26 cellular contexts compared by ENCODE assay signal in the genomic region with DNA sequence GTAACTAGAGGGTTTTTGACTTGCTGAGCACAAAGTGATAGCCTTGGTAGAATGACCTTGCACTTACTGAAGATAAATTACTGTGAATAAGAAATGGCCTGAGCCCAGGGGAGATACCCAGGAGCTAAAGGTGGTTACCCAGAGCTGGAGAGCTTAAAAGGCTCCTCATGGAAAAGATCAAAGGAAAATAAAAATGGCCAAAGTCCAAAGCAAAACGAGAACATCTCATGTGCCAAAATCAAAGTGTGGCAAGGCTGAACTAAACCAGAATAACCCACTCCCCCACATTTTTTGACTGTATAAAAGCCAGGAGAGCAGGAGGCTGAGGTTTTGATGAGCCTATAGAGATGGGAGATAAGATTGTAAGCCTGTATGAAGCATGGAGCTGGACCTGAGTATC.
"Had no signal": no experiment of that assay in that cellular context is flagged by ENCODE, and none has a peak within 500 bp of the region (broad histone marks: within the 10 kb centered on the region; RNA-seq: fewer than 3 reads in every experiment).

No MANE protein-coding gene starts in this region.

- H3K27me3 Mint-ChIP-seq: memory B cell; naive B cell; natural killer cell treated with Interleukin-12 subunit alpha and Interleukin-12 subunit beta and Interleukin-15 and Interleukin-18, amount 100 ng/mL, for 72 hours; stimulated activated memory B cell treated with anti-CD40 and anti-IgM and Interleukin-4, amounts not matched to agents 10 μg/mL and 1 μg/mL and 100 μg/mL, for 72 hours; type B pancreatic cell had no signal

- H3K27ac Mint-ChIP-seq: immature natural killer cell; memory B cell; naive B cell; natural killer cell treated with Interleukin-12 subunit alpha and Interleukin-12 subunit beta and Interleukin-15 and Interleukin-18, amount 100 ng/mL, for 72 hours; stimulated activated memory B cell treated with anti-CD40 and anti-IgM and Interleukin-4, amounts not matched to agents 10 μg/mL and 1 μg/mL and 100 μg/mL, for 72 hours; type B pancreatic cell had no signal

- H3K36me3 Mint-ChIP-seq: memory B cell; natural killer cell treated with Interleukin-12 subunit alpha and Interleukin-12 subunit beta and Interleukin-15 and Interleukin-18, amount 100 ng/mL, for 72 hours had no signal

- H3K4me3 Mint-ChIP-seq: immature natural killer cell; memory B cell; naive B cell; natural killer cell treated with Interleukin-12 subunit alpha and Interleukin-12 subunit beta and Interleukin-15 and Interleukin-18, amount 100 ng/mL, for 72 hours; neural crest cell; stimulated activated memory B cell treated with anti-CD40 and anti-IgM and Interleukin-4, amounts not matched to agents 10 μg/mL and 1 μg/mL and 100 μg/mL, for 72 hours; type B pancreatic cell had no signal

- H3K4me1 ChIP-seq: testis, tibial artery had no signal

- H3K27ac ChIP-seq: dorsolateral prefrontal cortex, neutrophil, pancreas, testis, tibial artery had no signal

- H3K9me3 ChIP-seq: mucosa of descending colon, neutrophil, pancreas, testis, tibial artery had no signal

- H3K4me3 ChIP-seq: dorsolateral prefrontal cortex, lung, mucosa of descending colon, pancreas, testis, tibial artery had no signal

- FAIRE-seq: colon, frontal cortex had no signal

- DNase-seq: dorsolateral prefrontal cortex; effector CD4-positive, alpha-beta T cell; hypothalamus; immature natural killer cell; islet precursor cell; kidney glomerular epithelial cell; left colon; left ventricle myocardium superior; mucosa of descending colon; naive B cell; pancreas; stimulated activated CD4-positive, alpha-beta T cell treated with anti-CD3 and anti-CD28 coated beads, Interleukin-4, amount 100 ng/mL, for 4 hours; stimulated activated naive CD8-positive, alpha-beta T cell treated with anti-CD3 and anti-CD28 coated beads, Interleukin-15, Interleukin-2, amounts not matched to agents 100 U/mL and 50 U/mL, for 24 hours; substantia nigra; testis; tibial artery had no signal

- ATAC-seq: left colon; left ventricle myocardium superior; mucosa of descending colon; sciatic nerve; stimulated activated memory B cell treated with anti-CD40 and anti-IgM and Interleukin-4, amounts not matched to agents 10 μg/mL and 1 μg/mL and 100 μg/mL, for 72 hours; stimulated activated naive CD8-positive, alpha-beta T cell treated with anti-CD3 and anti-CD28 coated beads, Interleukin-15, Interleukin-2, amounts not matched to agents 100 U/mL and 50 U/mL, for 24 hours had no signal

- H3K9me3 Mint-ChIP-seq: immature natural killer cell; memory B cell; naive B cell; natural killer cell treated with Interleukin-12 subunit alpha and Interleukin-12 subunit beta and Interleukin-15 and Interleukin-18, amount 100 ng/mL, for 72 hours; neural crest cell; stimulated activated memory B cell treated with anti-CD40 and anti-IgM and Interleukin-4, amounts not matched to agents 10 μg/mL and 1 μg/mL and 100 μg/mL, for 72 hours; type B pancreatic cell had no signal

- H3K4me1 Mint-ChIP-seq: immature natural killer cell; memory B cell; naive B cell; stimulated activated memory B cell treated with anti-CD40 and anti-IgM and Interleukin-4, amounts not matched to agents 10 μg/mL and 1 μg/mL and 100 μg/mL, for 72 hours had no signal

- H3K27me3 ChIP-seq: dorsolateral prefrontal cortex, neutrophil, pancreas, testis, tibial artery had no signal

- H3K36me3 ChIP-seq: neutrophil, pancreas, tibial artery had no signal
